29 cellular contexts compared by ENCODE assay signal in genomic region chr1:96748078-96748477, GRCh38.
"Had no signal": no experiment of that assay in that cellular context is flagged by ENCODE, and none has a peak within 500 bp of the region (broad histone marks: within the 10 kb centered on the region; RNA-seq: fewer than 3 reads in every experiment).

No MANE protein-coding gene starts in this region.

- H3K4me3 Mint-ChIP-seq: activated CD4-positive, alpha-beta T cell treated with anti-CD3 and anti-CD28 coated beads for 36 hours; activated CD8-positive, alpha-beta memory T cell treated with anti-CD3 and anti-CD28 coated beads, Interleukin-2, amount 10 ng/mL, durations not matched to agents 7 days and 5 days; activated CD8-positive, alpha-beta T cell treated with anti-CD3 and anti-CD28 coated beads, Interleukin-2, amount 10 ng/mL, durations not matched to agents 7 days and 5 days; activated naive CD4-positive, alpha-beta T cell treated with anti-CD3 and anti-CD28 coated beads, Interleukin-2, amount 50 U/mL, for 24 hours; memory B cell; stimulated activated effector memory CD8-positive, alpha-beta T cell treated with anti-CD3 and anti-CD28 coated beads, Interleukin-12 subunit alpha, Interleukin-12 subunit beta, amount 100 ng/mL, for 72 hours; T-helper 2 cell treated with Interferon-gamma antibody and Interleukin-4, amounts not matched to agents 5 μg/mL and 100 μg/mL, for 36 hours had no signal

- H3K27me3 ChIP-seq: body of pancreas, colonic mucosa, dorsolateral prefrontal cortex, heart left ventricle, neutrophil, suprapubic skin, tibial artery had no signal

- ATAC-seq: activated CD4-positive, alpha-beta T cell treated with anti-CD3 and anti-CD28 coated beads for 36 hours; activated CD8-positive, alpha-beta memory T cell treated with anti-CD3 and anti-CD28 coated beads, Interleukin-2, amount 10 ng/mL, durations not matched to agents 7 days and 5 days; activated CD8-positive, alpha-beta T cell treated with anti-CD3 and anti-CD28 coated beads, Interleukin-2, amount 10 ng/mL, durations not matched to agents 7 days and 5 days; body of pancreas; naive thymus-derived CD8-positive, alpha-beta T cell; sciatic nerve; stimulated activated effector memory CD8-positive, alpha-beta T cell treated with anti-CD3 and anti-CD28 coated beads, Interleukin-12 subunit alpha, Interleukin-12 subunit beta, amount 100 ng/mL, for 72 hours had no signal

- H3K27ac Mint-ChIP-seq: activated CD4-positive, alpha-beta T cell treated with anti-CD3 and anti-CD28 coated beads for 36 hours; activated CD8-positive, alpha-beta memory T cell treated with anti-CD3 and anti-CD28 coated beads, Interleukin-2, amount 10 ng/mL, durations not matched to agents 7 days and 5 days; activated CD8-positive, alpha-beta T cell treated with anti-CD3 and anti-CD28 coated beads, Interleukin-2, amount 10 ng/mL, durations not matched to agents 7 days and 5 days; activated naive CD4-positive, alpha-beta T cell treated with anti-CD3 and anti-CD28 coated beads, Interleukin-2, amount 50 U/mL, for 24 hours; activated T-helper 2 cell treated with anti-CD3 and anti-CD28 coated beads, Interferon-gamma antibody, Interleukin-2, Interleukin-4, amounts not matched to agents 10 μg/mL and 5 μg/mL and 100 μg/mL, durations not matched to agents 14 hours and 24 hours and 36 hours; memory B cell; stimulated activated effector memory CD8-positive, alpha-beta T cell treated with anti-CD3 and anti-CD28 coated beads, Interleukin-12 subunit alpha, Interleukin-12 subunit beta, amount 100 ng/mL, for 72 hours; T-helper 2 cell treated with Interferon-gamma antibody and Interleukin-4, amounts not matched to agents 5 μg/mL and 100 μg/mL, for 36 hours had no signal

- H3K27me3 Mint-ChIP-seq: activated CD4-positive, alpha-beta T cell treated with anti-CD3 and anti-CD28 coated beads for 36 hours; activated CD8-positive, alpha-beta memory T cell treated with anti-CD3 and anti-CD28 coated beads, Interleukin-2, amount 10 ng/mL, durations not matched to agents 7 days and 5 days; activated naive CD4-positive, alpha-beta T cell treated with anti-CD3 and anti-CD28 coated beads, Interleukin-2, amount 50 U/mL, for 24 hours; memory B cell; naive thymus-derived CD8-positive, alpha-beta T cell had no signal

- DNase-seq: activated CD4-positive, alpha-beta T cell treated with anti-CD3 and anti-CD28 coated beads for 36 hours; activated CD4-positive, CD25-positive, alpha-beta regulatory T cell; activated CD8-positive, alpha-beta memory T cell treated with anti-CD3 and anti-CD28 coated beads, Interleukin-2, amount 10 ng/mL, durations not matched to agents 7 days and 5 days; activated CD8-positive, alpha-beta T cell treated with anti-CD3 and anti-CD28 coated beads, Interleukin-2, amount 10 ng/mL, durations not matched to agents 7 days and 5 days; activated T-cell treated with anti-CD3 and anti-CD28 coated beads, Interleukin-2, amount 50 U/mL, for 48 hours; anterior cingulate cortex; body of pancreas; cerebellar nuclear complex; colonic mucosa; dorsolateral prefrontal cortex; effector memory CD4-positive, alpha-beta T cell; erythroblast; foreskin fibroblast; heart left ventricle; hypothalamus; naive thymus-derived CD8-positive, alpha-beta T cell; retina; small intestine; stimulated activated CD4-positive, alpha-beta T cell treated with anti-CD3 and anti-CD28 coated beads, Interleukin-4, amount 100 ng/mL, for 24 hours; T-helper 1 cell; tibial artery had no signal

- H3K9me3 Mint-ChIP-seq: activated naive CD4-positive, alpha-beta T cell treated with anti-CD3 and anti-CD28 coated beads, Interleukin-2, amount 50 U/mL, for 24 hours; activated T-helper 2 cell treated with anti-CD3 and anti-CD28 coated beads, Interferon-gamma antibody, Interleukin-2, Interleukin-4, amounts not matched to agents 10 μg/mL and 5 μg/mL and 100 μg/mL, durations not matched to agents 14 hours and 24 hours and 36 hours; naive thymus-derived CD8-positive, alpha-beta T cell; stimulated activated effector memory CD8-positive, alpha-beta T cell treated with anti-CD3 and anti-CD28 coated beads, Interleukin-12 subunit alpha, Interleukin-12 subunit beta, amount 100 ng/mL, for 72 hours; T-helper 2 cell treated with Interferon-gamma antibody and Interleukin-4, amounts not matched to agents 5 μg/mL and 100 μg/mL, for 36 hours had no signal

- H3K27ac ChIP-seq: body of pancreas, colonic mucosa, heart left ventricle, neutrophil, suprapubic skin, tibial artery had no signal

- H3K9me3 ChIP-seq: body of pancreas, colonic mucosa, neutrophil, suprapubic skin, tibial artery had no signal

- H3K4me3 ChIP-seq: body of pancreas, colonic mucosa, dorsolateral prefrontal cortex, heart left ventricle, suprapubic skin, tibial artery had no signal
